18 cellular contexts compared by ENCODE assay signal in the genomic region with DNA sequence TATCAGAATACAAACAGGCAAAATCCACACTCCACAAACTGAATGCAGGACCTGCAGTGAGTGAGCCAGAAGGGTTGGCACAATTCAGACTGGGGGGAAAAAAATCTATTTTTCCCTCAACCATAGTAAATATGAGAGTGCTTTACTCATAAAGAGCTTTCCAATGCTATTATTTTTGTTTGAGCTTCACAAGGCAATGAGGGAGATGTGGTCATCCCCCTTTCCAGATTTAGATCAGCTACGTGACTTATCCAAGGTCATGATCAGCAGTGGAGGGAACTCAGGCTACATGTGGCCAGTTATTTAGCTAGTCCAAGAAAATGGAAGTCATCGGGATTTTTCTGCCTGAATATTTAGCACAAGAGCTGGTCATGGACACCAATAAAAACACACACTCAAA.
DNase-seq lines count a peak whose midpoint lies in the region; ATAC-seq, FAIRE-seq and TF ChIP-seq lines count a peak whose summit lies in the region.
"Had no signal": no experiment of that assay in that cellular context is flagged by ENCODE, and none has a peak within 500 bp of the region (broad histone marks: within the 10 kb centered on the region; RNA-seq: fewer than 3 reads in every experiment).

No MANE protein-coding gene starts in this region.

- peaks cover 0 to 5% (median 0%) of the 10 kb centered on the region in 3 donors for H3K4me1 ChIP-seq in gastroesophageal sphincter
- H3K4me1 ChIP-seq: body of pancreas, colonic mucosa, psoas muscle had no signal

- no peak overlapping the region for H3K27ac ChIP-seq in gastroesophageal sphincter
- H3K27ac ChIP-seq: body of pancreas, colonic mucosa, psoas muscle, transverse colon had no signal

- ATAC-seq in GM18868 (IDR thresholded peaks at IDR 0.05; ENCODE audit: unreplicated experiment) (peak; percentile 47), HG02885 (IDR thresholded peaks at IDR 0.05; ENCODE audit: poor library complexity, unreplicated experiment) (peak; percentile 42), gastroesophageal sphincter (no peak)
- ATAC-seq: body of pancreas, psoas muscle had no signal

- FAIRE-seq in GM12891 (lab: Jason Lieb, UNC) = peak; percentile 87
- FAIRE-seq: endometrium had no signal

- TF ChIP-seq EP300 in gastroesophageal sphincter (IDR thresholded peaks at IDR 0.05) = no peak

- no peak for TF ChIP-seq POLR2A in GM12891 (IDR thresholded peaks at IDR 0.05; ENCODE audit: low read depth, low read length)
- TF ChIP-seq POLR2A in gastroesophageal sphincter (IDR thresholded peaks at IDR 0.05) = no peak

- H3K9me3 ChIP-seq in gastroesophageal sphincter = no peaks in the 10 kb centered on the region
- H3K9me3 ChIP-seq: colonic mucosa, psoas muscle, transverse colon had no signal

- no peaks in the 10 kb centered on the region for H3K27me3 ChIP-seq in gastroesophageal sphincter
- H3K27me3 ChIP-seq: body of pancreas, colonic mucosa, transverse colon had no signal

- no peak overlapping the region for H3K4me3 ChIP-seq in gastroesophageal sphincter
- H3K4me3 ChIP-seq: body of pancreas, colonic mucosa, psoas muscle, smooth muscle cell, transverse colon had no signal

- DNase-seq in GM12891 (ENCODE audit: insufficient read length, low spot score) = no peak
- peak; percentile 58 for DNase-seq in fibroblast of peridontal ligament (ENCODE audit: extremely low read depth)
- DNase-seq in NCI-H748 treated with DMSO at 0.1 percent for 48 hours (lab: John Stamatoyannopoulos, UW) = no peak
- DNase-seq in NCI-H526 (lab: John Stamatoyannopoulos, UW) = no peak
- DNase-seq: activated naive CD4-positive, alpha-beta T cell treated with Interleukin-2 at 50 U/mL for 16 hours; body of pancreas; colonic mucosa; GDM1; hypothalamus; kidney glomerular epithelial cell; psoas muscle; SW 1271; transverse colon had no signal

- TF ChIP-seq CTCF in gastroesophageal sphincter (IDR thresholded peaks at IDR 0.05) = no peak

- 69% methylated on average over 2 of the region's 2 CpGs; no CpG with 5 or more reads in 1 of the 2 donors for WGBS in gastroesophageal sphincter (ENCODE audit: low coverage in 1 of 2), 2 donors

- H3K36me3 ChIP-seq in gastroesophageal sphincter = no peaks in the 10 kb centered on the region
- H3K36me3 ChIP-seq: colonic mucosa, transverse colon had no signal

TF ChIP-seq in GM12891, 5 proteins besides CTCF, POLR2A, EP300 and RAD21:
- TF ChIP-seq POLR2AphosphoS5 (IDR thresholded peaks at IDR 0.05; ENCODE audit: low read depth, low read length) (no peak), POU2F2 (IDR thresholded peaks at IDR 0.05; ENCODE audit: low read depth, low read length) (no peak), SPI1 (IDR thresholded peaks at IDR 0.05; ENCODE audit: low read depth, low read length) (no peak), TAF1 (IDR thresholded peaks at IDR 0.05; ENCODE audit: low read depth, low read length) (no peak), PAX5 (IDR thresholded peaks at IDR 0.05; ENCODE audit: insufficient read depth, low read length, severe bottlenecking) (no peak)
